Comparison of ENCODE assay signal across 27 cellular contexts in genomic region chr4:151150821-151151580, GRCh38.
"Had no signal": no experiment of that assay in that cellular context is flagged by ENCODE, and none has a peak within 500 bp of the region (broad histone marks: within the 10 kb centered on the region; RNA-seq: fewer than 3 reads in every experiment).

No MANE protein-coding gene starts in this region.

- DNase-seq: activated CD4-positive, alpha-beta T cell treated with anti-CD3 and anti-CD28 coated beads for 36 hours; activated CD4-positive, alpha-beta T cell treated with anti-CD3 and anti-CD28 coated beads, Interleukin-2, amount 10 ng/mL, durations not matched to agents 7 days and 5 days; activated CD4-positive, alpha-beta T cell treated with anti-CD3 and anti-CD28 coated beads, Interleukin-2, amount 50 U/mL, for 48 hours; activated CD8-positive, alpha-beta T cell treated with anti-CD3 and anti-CD28 coated beads, Interleukin-2, amount 10 ng/mL, durations not matched to agents 7 days and 5 days; activated gamma-delta T cell; activated naive CD4-positive, alpha-beta T cell treated with Interleukin-2 at 50 U/mL for 16 hours; activated naive CD8-positive, alpha-beta T cell treated with anti-CD3 and anti-CD28 coated beads, Interleukin-2, amount 10 ng/mL, durations not matched to agents 7 days and 5 days; activated T-cell treated with anti-CD3 and anti-CD28 coated beads, Interleukin-2, amount 50 U/mL, for 24 hours; amygdala; NCI-H1092 treated with DMSO at 0.1 percent for 48 hours; NCI-H1417; NCI-H146; NCI-H187; NCI-H2081 treated with DMSO at 0.1 percent for 48 hours; NCI-H510A; NCI-H526; NCI-H748 treated with DMSO at 0.1 percent for 48 hours; PC-9; Right ventricle myocardium superior had no signal

- H3K4me1 ChIP-seq: ascending aorta had no signal

- H3K27ac ChIP-seq: ascending aorta, cardiac muscle cell, PC-9 had no signal

- H3K27ac Mint-ChIP-seq: activated CD4-positive, alpha-beta T cell treated with anti-CD3 and anti-CD28 coated beads for 36 hours; activated CD4-positive, alpha-beta T cell treated with anti-CD3 and anti-CD28 coated beads, Interleukin-2, amount 10 ng/mL, durations not matched to agents 7 days and 5 days; activated CD8-positive, alpha-beta T cell treated with anti-CD3 and anti-CD28 coated beads, Interleukin-2, amount 10 ng/mL, durations not matched to agents 7 days and 5 days; activated naive CD4-positive, alpha-beta T cell treated with anti-CD3 and anti-CD28 coated beads, Interleukin-2, amount 50 U/mL, for 24 hours; activated naive CD8-positive, alpha-beta T cell treated with anti-CD3 and anti-CD28 coated beads, Interleukin-2, amount 10 ng/mL, durations not matched to agents 7 days and 5 days; activated T-cell treated with anti-CD3 and anti-CD28 coated beads, Interleukin-2, amount 50 U/mL, for 24 hours; activated T-helper 2 cell treated with anti-CD3 and anti-CD28 coated beads, Interferon-gamma antibody, Interleukin-2, Interleukin-4, amounts not matched to agents 10 μg/mL and 5 μg/mL and 100 μg/mL, durations not matched to agents 14 hours and 24 hours and 36 hours; T-helper 2 cell treated with Interferon-gamma antibody and Interleukin-4, amounts not matched to agents 5 μg/mL and 100 μg/mL, for 36 hours had no signal

- H3K27me3 ChIP-seq: ascending aorta, cardiac muscle cell had no signal

- H3K4me2 ChIP-seq: PC-9 had no signal

- H3K27me3 Mint-ChIP-seq: activated CD4-positive, alpha-beta T cell treated with anti-CD3 and anti-CD28 coated beads for 36 hours; activated T-cell treated with anti-CD3 and anti-CD28 coated beads, Interleukin-2, amount 50 U/mL, for 24 hours had no signal

- H3K4me3 ChIP-seq: ascending aorta, cardiac muscle cell, PC-9 had no signal

- H2AFZ ChIP-seq: PC-9 had no signal

- H3K4me1 Mint-ChIP-seq: activated CD4-positive, alpha-beta T cell treated with anti-CD3 and anti-CD28 coated beads for 36 hours; activated CD4-positive, alpha-beta T cell treated with anti-CD3 and anti-CD28 coated beads, Interleukin-2, amount 10 ng/mL, durations not matched to agents 7 days and 5 days; activated naive CD4-positive, alpha-beta T cell treated with anti-CD3 and anti-CD28 coated beads, Interleukin-2, amount 50 U/mL, for 24 hours; activated naive CD8-positive, alpha-beta T cell treated with anti-CD3 and anti-CD28 coated beads, Interleukin-2, amount 10 ng/mL, durations not matched to agents 7 days and 5 days had no signal

- H3K9me3 ChIP-seq: ascending aorta had no signal

- ATAC-seq: activated CD4-positive, alpha-beta T cell treated with anti-CD3 and anti-CD28 coated beads for 36 hours; activated CD4-positive, CD25-positive, alpha-beta regulatory T cell treated with anti-CD3 and anti-CD28 coated beads, Interleukin-2, amount 50 U/mL, for 24 hours; activated CD8-positive, alpha-beta T cell treated with anti-CD3 and anti-CD28 coated beads, Interleukin-2, amount 10 ng/mL, durations not matched to agents 7 days and 5 days had no signal

- FAIRE-seq: RCC 7860, TTC549 had no signal

- H3K9me3 Mint-ChIP-seq: activated CD4-positive, alpha-beta T cell treated with anti-CD3 and anti-CD28 coated beads, Interleukin-2, amount 10 ng/mL, durations not matched to agents 7 days and 5 days; activated naive CD4-positive, alpha-beta T cell treated with anti-CD3 and anti-CD28 coated beads, Interleukin-2, amount 50 U/mL, for 24 hours; activated naive CD8-positive, alpha-beta T cell treated with anti-CD3 and anti-CD28 coated beads, Interleukin-2, amount 10 ng/mL, durations not matched to agents 7 days and 5 days; activated T-cell treated with anti-CD3 and anti-CD28 coated beads, Interleukin-2, amount 50 U/mL, for 24 hours; activated T-helper 2 cell treated with anti-CD3 and anti-CD28 coated beads, Interferon-gamma antibody, Interleukin-2, Interleukin-4, amounts not matched to agents 10 μg/mL and 5 μg/mL and 100 μg/mL, durations not matched to agents 14 hours and 24 hours and 36 hours; T-helper 2 cell treated with Interferon-gamma antibody and Interleukin-4, amounts not matched to agents 5 μg/mL and 100 μg/mL, for 36 hours had no signal

- H3K36me3 Mint-ChIP-seq: activated naive CD4-positive, alpha-beta T cell treated with anti-CD3 and anti-CD28 coated beads, Interleukin-2, amount 50 U/mL, for 24 hours; activated naive CD8-positive, alpha-beta T cell treated with anti-CD3 and anti-CD28 coated beads, Interleukin-2, amount 10 ng/mL, durations not matched to agents 7 days and 5 days had no signal

- H3K4me3 Mint-ChIP-seq: activated CD4-positive, alpha-beta T cell treated with anti-CD3 and anti-CD28 coated beads for 36 hours; activated CD4-positive, alpha-beta T cell treated with anti-CD3 and anti-CD28 coated beads, Interleukin-2, amount 10 ng/mL, durations not matched to agents 7 days and 5 days; activated CD8-positive, alpha-beta T cell treated with anti-CD3 and anti-CD28 coated beads, Interleukin-2, amount 10 ng/mL, durations not matched to agents 7 days and 5 days; activated naive CD4-positive, alpha-beta T cell treated with anti-CD3 and anti-CD28 coated beads, Interleukin-2, amount 50 U/mL, for 24 hours; activated naive CD8-positive, alpha-beta T cell treated with anti-CD3 and anti-CD28 coated beads, Interleukin-2, amount 10 ng/mL, durations not matched to agents 7 days and 5 days; activated T-cell treated with anti-CD3 and anti-CD28 coated beads, Interleukin-2, amount 50 U/mL, for 24 hours; T-helper 2 cell treated with Interferon-gamma antibody and Interleukin-4, amounts not matched to agents 5 μg/mL and 100 μg/mL, for 36 hours had no signal
